In genomic region chr2:157771234-157771633, GRCh38 we compare ENCODE assay signal across 24 cellular contexts.
"Had no signal": no experiment of that assay in that cellular context is flagged by ENCODE, and none has a peak within 500 bp of the region (broad histone marks: within the 10 kb centered on the region; RNA-seq: fewer than 3 reads in every experiment).

No MANE protein-coding gene starts in this region.

- H3K27me3 Mint-ChIP-seq: dendritic cell treated with granulocyte-macrophage colony-stimulating factor and Interleukin-4, amounts not matched to agents 40 ng/mL and 50 ng/mL, for 4 days; effector memory CD8-positive, alpha-beta T cell; naive thymus-derived CD4-positive, alpha-beta T cell; stimulated activated naive B cell treated with anti-CD40 and anti-IgM and Interleukin-4, amounts not matched to agents 10 μg/mL and 1 μg/mL and 100 μg/mL, for 72 hours; stimulated activated naive CD8-positive, alpha-beta T cell treated with anti-CD3 and anti-CD28 coated beads, Interleukin-15, amount 100 ng/mL, for 72 hours had no signal

- H3K4me3 Mint-ChIP-seq: dendritic cell treated with granulocyte-macrophage colony-stimulating factor and Interleukin-4, amounts not matched to agents 40 ng/mL and 50 ng/mL, for 4 days; effector memory CD8-positive, alpha-beta T cell; immature natural killer cell; naive thymus-derived CD4-positive, alpha-beta T cell; nephron progenitor cell; stimulated activated naive B cell treated with anti-CD40 and anti-IgM and Interleukin-4, amounts not matched to agents 10 μg/mL and 1 μg/mL and 100 μg/mL, for 72 hours; stimulated activated naive CD8-positive, alpha-beta T cell treated with anti-CD3 and anti-CD28 coated beads, Interleukin-15, amount 100 ng/mL, for 72 hours had no signal

- H3K4me1 ChIP-seq: esophagus squamous epithelium, left ventricle myocardium inferior, right atrium auricular region, sigmoid colon, testis, tibial nerve, upper lobe of right lung, vagina had no signal

- H3K9me3 Mint-ChIP-seq: dendritic cell treated with granulocyte-macrophage colony-stimulating factor and Interleukin-4, amounts not matched to agents 40 ng/mL and 50 ng/mL, for 4 days; effector memory CD8-positive, alpha-beta T cell; immature natural killer cell; naive thymus-derived CD4-positive, alpha-beta T cell; nephron progenitor cell; stimulated activated naive B cell treated with anti-CD40 and anti-IgM and Interleukin-4, amounts not matched to agents 10 μg/mL and 1 μg/mL and 100 μg/mL, for 72 hours; stimulated activated naive CD8-positive, alpha-beta T cell treated with anti-CD3 and anti-CD28 coated beads, Interleukin-15, amount 100 ng/mL, for 72 hours had no signal

- H3K27me3 ChIP-seq: esophagus squamous epithelium, right atrium auricular region, sigmoid colon, testis, tibial nerve, upper lobe of right lung, vagina had no signal

- H3K4me3 ChIP-seq: esophagus squamous epithelium, left ventricle myocardium inferior, lung, right atrium auricular region, sigmoid colon, skin epidermis, testis, tibial nerve, upper lobe of right lung, vagina had no signal

- H3K27ac Mint-ChIP-seq: dendritic cell treated with granulocyte-macrophage colony-stimulating factor and Interleukin-4, amounts not matched to agents 40 ng/mL and 50 ng/mL, for 4 days; effector memory CD8-positive, alpha-beta T cell; nephron progenitor cell; stimulated activated naive B cell treated with anti-CD40 and anti-IgM and Interleukin-4, amounts not matched to agents 10 μg/mL and 1 μg/mL and 100 μg/mL, for 72 hours; stimulated activated naive CD8-positive, alpha-beta T cell treated with anti-CD3 and anti-CD28 coated beads, Interleukin-15, amount 100 ng/mL, for 72 hours had no signal

- ATAC-seq: effector memory CD8-positive, alpha-beta T cell; left cardiac atrium; naive thymus-derived CD4-positive, alpha-beta T cell; stimulated activated naive B cell treated with anti-CD40 and anti-IgM and Interleukin-4, amounts not matched to agents 10 μg/mL and 1 μg/mL and 100 μg/mL, for 72 hours; stimulated activated naive CD8-positive, alpha-beta T cell treated with anti-CD3 and anti-CD28 coated beads, Interleukin-15, amount 100 ng/mL, for 72 hours; upper lobe of right lung had no signal

- H3K27ac ChIP-seq: esophagus squamous epithelium, left ventricle myocardium inferior, right atrium auricular region, sigmoid colon, skin epidermis, testis, tibial nerve, upper lobe of right lung, vagina had no signal

- H3K9me3 ChIP-seq: esophagus squamous epithelium, left ventricle myocardium inferior, right atrium auricular region, sigmoid colon, testis, tibial nerve, upper lobe of right lung, vagina had no signal

- H3K4me1 Mint-ChIP-seq: immature natural killer cell; nephron progenitor cell; stimulated activated naive B cell treated with anti-CD40 and anti-IgM and Interleukin-4, amounts not matched to agents 10 μg/mL and 1 μg/mL and 100 μg/mL, for 72 hours had no signal

- DNase-seq: effector memory CD8-positive, alpha-beta T cell; esophagus squamous epithelium; foreskin fibroblast; immature natural killer cell; kidney; left cardiac atrium; left ventricle myocardium inferior; mesenchymal stem cell; naive thymus-derived CD4-positive, alpha-beta T cell; nephron progenitor cell; posterior cingulate gyrus; sigmoid colon; stimulated activated CD4-positive, alpha-beta T cell treated with anti-CD3 and anti-CD28 coated beads, Interleukin-2, amount 100 ng/mL, for 24 hours; stimulated activated CD4-positive, alpha-beta T cell treated with anti-CD3 and anti-CD28 coated beads, Interleukin-4, amount 100 ng/mL, for 4 hours; stimulated activated naive B cell treated with anti-CD40 and anti-IgM and Interleukin-4, amounts not matched to agents 10 μg/mL and 1 μg/mL and 100 μg/mL, for 72 hours; stimulated activated naive CD8-positive, alpha-beta T cell treated with anti-CD3 and anti-CD28 coated beads, Interleukin-15, amount 100 ng/mL, for 72 hours; testis; upper lobe of right lung had no signal
